ENCODE assay signal across 1 cellular context in genomic region chr17:42387221-42387657, GRCh38.
TF ChIP-seq lines count a peak whose summit lies in the region.

No MANE protein-coding gene starts in this region.

TF ChIP-seq in HepG2, 621 proteins besides CTCF, POLR2A, EP300 and RAD21 (continued from another document and continues in another):
- no peak for TF ChIP-seq ZNF280B (CRISPR knock-in tag; IDR thresholded peaks at IDR 0.05; ENCODE audit: borderline replicate concordance)
- peak; percentile 71 for TF ChIP-seq FOXK1 (CRISPR knock-in tag; IDR thresholded peaks at IDR 0.05; ENCODE audit: borderline replicate concordance, low read depth)
- no peak for TF ChIP-seq RXRA (CRISPR knock-in tag; IDR thresholded peaks at IDR 0.05)
- TF ChIP-seq, protein P1, sequence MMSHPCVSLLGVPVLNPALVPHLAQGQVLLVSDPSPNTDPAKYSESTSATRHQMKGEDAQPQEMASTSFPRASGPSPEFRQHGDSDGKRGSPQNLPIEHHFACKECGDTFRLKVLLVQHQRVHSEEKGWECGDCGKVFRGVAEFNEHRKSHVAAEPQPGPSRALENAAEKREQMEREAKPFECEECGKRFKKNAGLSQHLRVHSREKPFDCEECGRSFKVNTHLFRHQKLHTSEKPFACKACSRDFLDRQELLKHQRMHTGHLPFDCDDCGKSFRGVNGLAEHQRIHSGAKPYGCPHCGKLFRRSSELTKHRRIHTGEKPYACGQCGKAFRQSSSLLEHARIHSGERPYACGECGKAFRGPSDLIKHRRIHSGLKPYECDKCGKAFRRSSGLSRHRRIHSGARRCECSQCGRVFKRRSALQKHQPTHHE (CRISPR knock-in tag; IDR thresholded peaks at IDR 0.05; ENCODE audit: borderline replicate concordance) = 0 out of 2 replicates have a peak, but pooled peaks have one; percentile 27
- 0 out of 2 replicates have a peak, but pooled peaks have one; percentile 22 for TF ChIP-seq ZNF792 (CRISPR knock-in tag; IDR thresholded peaks at IDR 0.05)
- peak; percentile 64; the same call in 1 of the 2 replicates for TF ChIP-seq TFAP4 (IDR thresholded peaks at IDR 0.05; ENCODE audit: borderline replicate concordance, low read depth)
- TF ChIP-seq, protein P2, sequence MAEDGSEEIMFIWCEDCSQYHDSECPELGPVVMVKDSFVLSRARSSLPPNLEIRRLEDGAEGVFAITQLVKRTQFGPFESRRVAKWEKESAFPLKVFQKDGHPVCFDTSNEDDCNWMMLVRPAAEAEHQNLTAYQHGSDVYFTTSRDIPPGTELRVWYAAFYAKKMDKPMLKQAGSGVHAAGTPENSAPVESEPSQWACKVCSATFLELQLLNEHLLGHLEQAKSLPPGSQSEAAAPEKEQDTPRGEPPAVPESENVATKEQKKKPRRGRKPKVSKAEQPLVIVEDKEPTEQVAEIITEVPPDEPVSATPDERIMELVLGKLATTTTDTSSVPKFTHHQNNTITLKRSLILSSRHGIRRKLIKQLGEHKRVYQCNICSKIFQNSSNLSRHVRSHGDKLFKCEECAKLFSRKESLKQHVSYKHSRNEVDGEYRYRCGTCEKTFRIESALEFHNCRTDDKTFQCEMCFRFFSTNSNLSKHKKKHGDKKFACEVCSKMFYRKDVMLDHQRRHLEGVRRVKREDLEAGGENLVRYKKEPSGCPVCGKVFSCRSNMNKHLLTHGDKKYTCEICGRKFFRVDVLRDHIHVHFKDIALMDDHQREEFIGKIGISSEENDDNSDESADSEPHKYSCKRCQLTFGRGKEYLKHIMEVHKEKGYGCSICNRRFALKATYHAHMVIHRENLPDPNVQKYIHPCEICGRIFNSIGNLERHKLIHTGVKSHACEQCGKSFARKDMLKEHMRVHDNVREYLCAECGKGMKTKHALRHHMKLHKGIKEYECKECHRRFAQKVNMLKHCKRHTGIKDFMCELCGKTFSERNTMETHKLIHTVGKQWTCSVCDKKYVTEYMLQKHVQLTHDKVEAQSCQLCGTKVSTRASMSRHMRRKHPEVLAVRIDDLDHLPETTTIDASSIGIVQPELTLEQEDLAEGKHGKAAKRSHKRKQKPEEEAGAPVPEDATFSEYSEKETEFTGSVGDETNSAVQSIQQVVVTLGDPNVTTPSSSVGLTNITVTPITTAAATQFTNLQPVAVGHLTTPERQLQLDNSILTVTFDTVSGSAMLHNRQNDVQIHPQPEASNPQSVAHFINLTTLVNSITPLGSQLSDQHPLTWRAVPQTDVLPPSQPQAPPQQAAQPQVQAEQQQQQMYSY (CRISPR knock-in tag; IDR thresholded peaks at IDR 0.05) = no peak
- peak; percentile 73; the same call in 1 of the 2 replicates for TF ChIP-seq ERF (CRISPR knock-in tag; IDR thresholded peaks at IDR 0.05)
- no peak for TF ChIP-seq ZNF720 (CRISPR knock-in tag; IDR thresholded peaks at IDR 0.05)
- no peak for TF ChIP-seq POGZ (CRISPR knock-in tag; IDR thresholded peaks at IDR 0.05)
- TF ChIP-seq HBP1 (CRISPR knock-in tag; IDR thresholded peaks at IDR 0.05; ENCODE audit: low read depth) = no peak
- TF ChIP-seq XBP1 (CRISPR knock-in tag; IDR thresholded peaks at IDR 0.05) = no peak
- no peak for TF ChIP-seq PBX3 (CRISPR knock-in tag; IDR thresholded peaks at IDR 0.05; ENCODE audit: borderline replicate concordance)
- TF ChIP-seq GFI1 (CRISPR knock-in tag; IDR thresholded peaks at IDR 0.05; ENCODE audit: borderline replicate concordance) = no peak
- TF ChIP-seq ONECUT2 (CRISPR knock-in tag; IDR thresholded peaks at IDR 0.05) = no peak
- no peak for TF ChIP-seq ZNF781 (CRISPR knock-in tag; IDR thresholded peaks at IDR 0.05; ENCODE audit: borderline replicate concordance, not compliant biosample characterization)
- TF ChIP-seq HNRNPK (IDR thresholded peaks at IDR 0.05; ENCODE audit: low read depth, low read length, poor library complexity, severe bottlenecking) = no peak
- TF ChIP-seq ZNF878 (CRISPR knock-in tag; IDR thresholded peaks at IDR 0.05) = peak; percentile 40; the same call in 1 of the 2 replicates
- TF ChIP-seq BCLAF1 (IDR thresholded peaks at IDR 0.05) = no peak
- 0 out of 2 replicates have a peak, but pooled peaks have one; percentile 10 for TF ChIP-seq KDM6A (CRISPR knock-in tag; IDR thresholded peaks at IDR 0.05; ENCODE audit: low read depth)
- TF ChIP-seq EEA1 (CRISPR knock-in tag; IDR thresholded peaks at IDR 0.05; ENCODE audit: borderline replicate concordance) = no peak
- TF ChIP-seq FOXO1 (CRISPR knock-in tag; IDR thresholded peaks at IDR 0.05) = peak; percentile 57; the same call in 1 of the 2 replicates
- no peak for TF ChIP-seq ZC3H13 (CRISPR knock-in tag; IDR thresholded peaks at IDR 0.05)
- no peak for TF ChIP-seq NR3C1 (CRISPR knock-in tag; IDR thresholded peaks at IDR 0.05)
- TF ChIP-seq MEF2D (CRISPR knock-in tag; IDR thresholded peaks at IDR 0.05) = no peak
- TF ChIP-seq RARG (CRISPR knock-in tag; IDR thresholded peaks at IDR 0.05; ENCODE audit: low read depth) = no peak
- no peak for TF ChIP-seq ZNF543 (CRISPR knock-in tag; IDR thresholded peaks at IDR 0.05)
- peak; percentile 69; the same call in 1 of the 2 replicates for TF ChIP-seq ZNF644 (CRISPR knock-in tag; IDR thresholded peaks at IDR 0.05; ENCODE audit: low read depth)
- TF ChIP-seq ZNF773 (CRISPR knock-in tag; IDR thresholded peaks at IDR 0.05; ENCODE audit: borderline replicate concordance) = no peak
- TF ChIP-seq MED1 (CRISPR knock-in tag; IDR thresholded peaks at IDR 0.05) = peak; percentile 34; the same call in 1 of the 2 replicates
- TF ChIP-seq SMAD9 (CRISPR knock-in tag; IDR thresholded peaks at IDR 0.05) = no peak
- TF ChIP-seq ZNF790 (CRISPR knock-in tag; IDR thresholded peaks at IDR 0.05; ENCODE audit: borderline replicate concordance) = 0 out of 2 replicates have a peak, but pooled peaks have one; percentile 26
- no peak for TF ChIP-seq SOX6 (IDR thresholded peaks at IDR 0.05)
- peak; percentile 89 for TF ChIP-seq SOX6 (CRISPR knock-in tag; IDR thresholded peaks at IDR 0.05)
- TF ChIP-seq, protein P3, sequence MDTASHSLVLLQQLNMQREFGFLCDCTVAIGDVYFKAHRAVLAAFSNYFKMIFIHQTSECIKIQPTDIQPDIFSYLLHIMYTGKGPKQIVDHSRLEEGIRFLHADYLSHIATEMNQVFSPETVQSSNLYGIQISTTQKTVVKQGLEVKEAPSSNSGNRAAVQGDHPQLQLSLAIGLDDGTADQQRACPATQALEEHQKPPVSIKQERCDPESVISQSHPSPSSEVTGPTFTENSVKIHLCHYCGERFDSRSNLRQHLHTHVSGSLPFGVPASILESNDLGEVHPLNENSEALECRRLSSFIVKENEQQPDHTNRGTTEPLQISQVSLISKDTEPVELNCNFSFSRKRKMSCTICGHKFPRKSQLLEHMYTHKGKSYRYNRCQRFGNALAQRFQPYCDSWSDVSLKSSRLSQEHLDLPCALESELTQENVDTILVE (CRISPR knock-in tag; IDR thresholded peaks at IDR 0.05) = no peak
- TF ChIP-seq ZBTB7A (CRISPR knock-in tag; IDR thresholded peaks at IDR 0.05) = no peak
- no peak for TF ChIP-seq HDAC6 (IDR thresholded peaks at IDR 0.05; ENCODE audit: low read depth, low read length)
- TF ChIP-seq HMG20B (CRISPR knock-in tag; conservative IDR thresholded peaks at IDR 0.05) = peak; percentile 49; the same call in 1 of the 2 replicates
- TF ChIP-seq KLF9 (CRISPR knock-in tag; IDR thresholded peaks at IDR 0.05; ENCODE audit: low read depth) = peak; percentile 98
- TF ChIP-seq SRY (CRISPR knock-in tag; IDR thresholded peaks at IDR 0.05) = no peak
- TF ChIP-seq RBAK (CRISPR knock-in tag; IDR thresholded peaks at IDR 0.05) = no peak
- no peak for TF ChIP-seq CC2D1A (CRISPR knock-in tag; IDR thresholded peaks at IDR 0.05)
- TF ChIP-seq ZNF564 (CRISPR knock-in tag; IDR thresholded peaks at IDR 0.05) = no peak
- no peak; the same call in 1 of the 2 replicates for TF ChIP-seq ZNF142 (CRISPR knock-in tag; IDR thresholded peaks at IDR 0.05)
- TF ChIP-seq ZNF782 (CRISPR knock-in tag; IDR thresholded peaks at IDR 0.05; ENCODE audit: borderline replicate concordance) = no peak
- TF ChIP-seq RAD51 (IDR thresholded peaks at IDR 0.05; ENCODE audit: borderline replicate concordance) = no peak
